21 cellular contexts compared by ENCODE assay signal in the genomic region with DNA sequence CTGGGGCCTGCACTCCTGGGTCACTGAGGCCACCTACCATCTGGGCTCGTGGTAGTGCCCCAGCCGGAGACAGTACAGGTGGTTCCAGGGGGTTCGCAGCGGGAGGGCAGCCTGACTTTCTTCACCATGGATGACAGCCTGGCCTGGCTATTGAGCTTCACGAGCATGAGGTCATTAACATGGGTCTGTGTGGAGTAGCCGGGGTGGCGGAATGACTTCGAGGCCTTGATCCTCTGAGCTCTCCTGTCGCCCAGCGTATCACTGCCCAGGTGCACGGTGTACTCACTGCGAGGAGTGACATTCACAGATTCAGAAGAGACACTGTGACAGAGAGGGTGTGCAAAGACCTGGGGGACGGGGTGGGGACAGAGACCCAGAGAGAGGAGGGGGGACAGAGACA. TPM values are rescaled to one million over a fixed set of nuclear protein-coding genes. Genes with fewer than 3 reads are reported as not detected.
A peak's percentile ranks its signal among the peaks of the same experiment; 100 is the strongest.
DNase-seq lines count a peak whose midpoint lies in the region; FAIRE-seq and TF ChIP-seq lines count a peak whose summit lies in the region.
"Had no signal": no experiment of that assay in that cellular context is flagged by ENCODE, and none has a peak within 500 bp of the region (broad histone marks: within the 10 kb centered on the region; RNA-seq: fewer than 3 reads in every experiment).

No MANE protein-coding gene starts in this region.

- H3K23ac ChIP-seq in H1 (ENCODE audit: insufficient read length) (no peak overlapping the region), mesendoderm (ENCODE audit: low read length) (no peak overlapping the region)

- H3K9ac ChIP-seq in H1 (replicated peaks in 1 of 4; ENCODE audit: extremely low read depth in 1 of 4, low read depth in 3 of 4, low read length in 3 of 4) (no peak overlapping the region; a peak in 1 of 7 replicates), mesendoderm (ENCODE audit: low read length) (no peak overlapping the region)

- TF ChIP-seq RAD21 in H1 (IDR thresholded peaks at IDR 0.05 in 1 of 2, conservative IDR thresholded peaks at IDR 0.05 in 1 of 2; ENCODE audit: low read depth in 2 of 2, low read length in 2 of 2): no peak

- TF ChIP-seq CTCF in H1 (IDR thresholded peaks at IDR 0.05; ENCODE audit: control extremely low read depth in 1 of 3, insufficient read depth in 1 of 3, low read depth in 1 of 3, low read length in 3 of 3) (no peak), sigmoid colon (IDR thresholded peaks at IDR 0.05) (no peak)

- no peak overlapping the region for H4K8ac ChIP-seq in H1 (ENCODE audit: extremely low read depth, insufficient read depth, low read length)
- H4K8ac ChIP-seq in mesendoderm (ENCODE audit: low read depth, low read length): no peak overlapping the region

- H3K27ac ChIP-seq in H1 (ENCODE audit: low read depth, low read length) (no peak overlapping the region), mesendoderm (ENCODE audit: low read depth, low read length) (no peak overlapping the region), sigmoid colon (no peak overlapping the region)
- H3K27ac ChIP-seq: 22Rv1, A549, C4-2B had no signal

- WGBS in H1 (ENCODE audit: extremely low coverage in 1 of 2, insufficient coverage in 1 of 2, insufficient read length in 1 of 2, insufficient replicate concordance in 2 of 2, low coverage in 1 of 2, low lambda C conversion rate in 2 of 2, missing lambda C conversion rate in 1 of 2), 2 experiments: 65% methylated on average over 12 of the region's 13 CpGs; no CpG with 5 or more reads in 1 of the 2 experiments
- no CpG with 5 or more reads among the region's 13 CpGs for WGBS in mesendoderm (ENCODE audit: extremely low coverage, insufficient coverage, low lambda C conversion rate)
- WGBS in sigmoid colon, 2 donors: 59 to 60% methylated on average over 13 of the region's 13 CpGs

- no peak overlapping the region for H2BK5ac ChIP-seq in H1 (ENCODE audit: low read depth, low read length)
- H2BK5ac ChIP-seq in mesendoderm (ENCODE audit: low read length): no peak overlapping the region

- H4K91ac ChIP-seq in H1 (replicated peaks; ENCODE audit: insufficient read length, low read length): no peak overlapping the region

- POLR2A ChIA-PET in H1 (lab: Charles Lee; ENCODE audit: partially characterized antibody): interaction anchor here (0.7 to 1.1 kb wide), 3 partner anchors 14 to 37 kb away, joined by 3 to 4 read pairs (median 4); no protein-coding TSS in a partner anchor

- DNase-seq in DMS53 (lab: John Stamatoyannopoulos, UW) (peak; percentile 25), DMS53 treated with DMSO at 0.1 percent for 48 hours (lab: John Stamatoyannopoulos, UW; ENCODE audit: unreplicated experiment) (no peak), H1 (ENCODE audit: low read depth in 1 of 2, low spot score in 2 of 2) (no peak), mesendoderm (peak; percentile 31), sigmoid colon (peak; percentile 45), NCI-H1417 (lab: John Stamatoyannopoulos, UW) (no peak), UCSD-AML1 (lab: John Stamatoyannopoulos, UW; ENCODE audit: unreplicated experiment) (no peak)
- DNase-seq in stimulated activated CD4-positive, alpha-beta T cell treated with anti-CD3 and anti-CD28 coated beads, Interleukin-4, amount 100 ng/mL, for 4 hours: no peak
- DNase-seq: AML-193; Caco-2; CD4-positive, alpha-beta T cell; IMR-90 had no signal

- H2BK15ac ChIP-seq in H1 (ENCODE audit: low read length) (no peak overlapping the region), mesendoderm (replicated peaks; ENCODE audit: low read depth) (no peak overlapping the region)

- H3K14ac ChIP-seq in H1 (ENCODE audit: insufficient read length): no peak overlapping the region

- H3K79me2 ChIP-seq in H1 (ENCODE audit: control insufficient read depth in 1 of 2, insufficient read depth in 2 of 2, low read length in 2 of 2) (no peaks in the 10 kb centered on the region), mesendoderm (ENCODE audit: control insufficient read depth, insufficient read depth, low read length) (no peaks in the 10 kb centered on the region)

- H2AK5ac ChIP-seq in H1 (ENCODE audit: low read depth, low read length) (no peak overlapping the region), mesendoderm (ENCODE audit: low read length) (no peak overlapping the region)

- intact Hi-C loops in sigmoid colon (cut with DNase I): no loop called here

- H2BK12ac ChIP-seq in H1 (ENCODE audit: low read depth, low read length): no peak overlapping the region

- no peak overlapping the region for H2AFZ ChIP-seq in H1 (ENCODE audit: low read length)

- H3K4me2 ChIP-seq in H1 (ENCODE audit: insufficient read depth in 1 of 2, low read depth in 2 of 2, low read length in 2 of 2) (peak overlapping the region in 1 of 2 experiments; percentile 20; a peak in 1 of 4 replicates), mesendoderm (ENCODE audit: low read length) (no peak overlapping the region)
- H3K4me2 ChIP-seq: A549 had no signal

- TF ChIP-seq EP300 in H1 (IDR thresholded peaks at IDR 0.05; ENCODE audit: borderline replicate concordance in 1 of 2, low read depth in 2 of 2, low read length in 2 of 2) (no peak), sigmoid colon (IDR thresholded peaks at IDR 0.05) (no peak)

- no peak overlapping the region for H2BK20ac ChIP-seq in H1 (ENCODE audit: low read length)

- H3K27me3 ChIP-seq in H1 (replicated peaks in 1 of 4; ENCODE audit: control insufficient read depth in 3 of 4, extremely low read depth in 1 of 4, insufficient read depth in 3 of 4, low read length in 3 of 4) (peaks cover 0 to 6% (median 1%) of the 10 kb centered on the region in 4 experiments; a peak in 2 of 7 replicates), mesendoderm (ENCODE audit: insufficient read depth, low read length, poor library complexity) (no peaks in the 10 kb centered on the region), sigmoid colon (peaks cover 5 to 55% (median 13%) of the 10 kb centered on the region in 3 donors)

- no peaks in the 10 kb centered on the region for H4K20me1 ChIP-seq in H1 (replicated peaks in 1 of 2; ENCODE audit: control insufficient read depth in 1 of 2, insufficient read depth in 2 of 2, low read length in 2 of 2)

- 0 out of 8 replicates have a peak, but pooled peaks cover 0 to 3% (median 0%) of the 10 kb centered on the region in 4 experiments for H3K36me3 ChIP-seq in H1 (ENCODE audit: control insufficient read depth in 2 of 4, insufficient read depth in 4 of 4, low read length in 3 of 4)
- H3K36me3 ChIP-seq in mesendoderm (ENCODE audit: control insufficient read depth, insufficient read depth, low read length): no peaks in the 10 kb centered on the region
- no peaks in the 10 kb centered on the region for H3K36me3 ChIP-seq in sigmoid colon

- peak overlapping the region; percentile 60; the same call in 1 of the 2 replicates for H3K18ac ChIP-seq in H1 (ENCODE audit: extremely low read depth, low read length)
- H3K18ac ChIP-seq in mesendoderm (ENCODE audit: low read length): no peak overlapping the region

- H4K5ac ChIP-seq in H1 (ENCODE audit: insufficient read length, low read depth, low read length): no peak overlapping the region
- no peak overlapping the region for H4K5ac ChIP-seq in mesendoderm (ENCODE audit: low read length)

- CTCF ChIA-PET in H1 (lab: Charles Lee; ENCODE audit: partially characterized antibody): interaction anchor here (1.2 to 1.3 kb wide), 3 partner anchors 22 to 116 kb away, joined by 3 to 4 read pairs (median 3); no protein-coding TSS in a partner anchor

- TF ChIP-seq POLR2A in H1 (IDR thresholded peaks at IDR 0.05; ENCODE audit: control extremely low read depth in 1 of 2, low read depth in 2 of 2, low read length in 2 of 2) (no peak), sigmoid colon (IDR thresholded peaks at IDR 0.05) (no peak)

- H3K23me2 ChIP-seq in H1 (ENCODE audit: low read depth, low read length): peaks cover 2% of the 10 kb centered on the region; the same call in 1 of the 2 replicates

- no peaks in the 10 kb centered on the region for H3K9me3 ChIP-seq in H1 (ENCODE audit: insufficient read depth in 2 of 2, low read depth in 1 of 2, low read length in 1 of 2)
- no peaks in the 10 kb centered on the region for H3K9me3 ChIP-seq in sigmoid colon
- H3K9me3 ChIP-seq: A549, Caco-2 had no signal

- no peaks in the 10 kb centered on the region for H3K79me1 ChIP-seq in H1 (ENCODE audit: low read depth, low read length)
- H3K79me1 ChIP-seq in mesendoderm (ENCODE audit: low read length): no peaks in the 10 kb centered on the region

- H2BK120ac ChIP-seq in H1 (replicated peaks; ENCODE audit: low read depth, low read length): no peak overlapping the region
- no peak overlapping the region for H2BK120ac ChIP-seq in mesendoderm (ENCODE audit: low read depth, low read length)

- no peak overlapping the region for H3K4me3 ChIP-seq in H1 (ENCODE audit: extremely low read depth in 1 of 4, insufficient read depth in 2 of 4, low read depth in 3 of 4, low read length in 4 of 4)
- no peak overlapping the region for H3K4me3 ChIP-seq in mesendoderm (ENCODE audit: low read length)
- H3K4me3 ChIP-seq in sigmoid colon: no peak overlapping the region
- H3K4me3 ChIP-seq: A549, K562 had no signal

- H3K4ac ChIP-seq in H1 (replicated peaks; ENCODE audit: insufficient read length, low read depth, low read length): no peak overlapping the region
- H3K4ac ChIP-seq in mesendoderm (ENCODE audit: low read depth, low read length): no peak overlapping the region

- no peak for FAIRE-seq in H1 (lab: Jason Lieb, UNC)
- FAIRE-seq: A549, G401.6, GM12891, GM19239, H54, K562 had no signal

- H3K56ac ChIP-seq in H1 (replicated peaks; ENCODE audit: insufficient read length, low read depth, low read length): no peak overlapping the region
- H3K56ac ChIP-seq in mesendoderm (ENCODE audit: low read length): no peak overlapping the region

- H3K4me1 ChIP-seq in H1 (replicated peaks in 1 of 4; ENCODE audit: control insufficient read depth in 3 of 4, insufficient read depth in 4 of 4, low read length in 3 of 4) (peaks cover 3 to 30% (median 16%) of the 10 kb centered on the region in 4 experiments; a peak in 5 of 7 replicates), mesendoderm (ENCODE audit: control insufficient read depth, low read depth, low read length) (no peaks in the 10 kb centered on the region), sigmoid colon (no peaks in the 10 kb centered on the region)

RNA-seq across cellular contexts. Expression of a gene that starts 3.5 kb away (rescaled TPM):
- total RNA-seq in H1 (2021; fragmentation: NEBNext Ultra II Directional; extraction: Animal tissue kit (Norgen Biotek cat#: 25700)): 0.55 and 0.73 TPM in 2 replicates
- polyA plus RNA-seq in H1 (2011; rRNA removed) (1.4 and 2.1 TPM in 2 replicates), sigmoid colon (not detected)
- 1.6 TPM for polyA plus RNA-seq in H1 (2011; cell fraction: cytosol; rRNA removed)
- 3.5 TPM for polyA plus RNA-seq in H1 (2011; cell fraction: nucleus; rRNA removed)
- polyA plus RNA-seq in H1 (2012, experiment 1 of 2): 1.0 to 1.7 TPM (median 1.4 TPM) in 4 replicates
- polyA plus RNA-seq in H1 (2012, experiment 2 of 2): 0.35 TPM
- 0.87 TPM for polyA plus RNA-seq in H1 (2013, experiment 1 of 2)
- polyA plus RNA-seq in H1 (2013, experiment 2 of 2): 0.90 TPM
- polyA minus RNA-seq in H1 (2011; rRNA and poly(A)+ RNA removed): 0.39 and 0.57 TPM in 2 replicates
- 1.3 TPM for polyA minus RNA-seq in H1 (2011; cell fraction: cytosol; rRNA and poly(A)+ RNA removed)
- 1.3 TPM for polyA minus RNA-seq in H1 (2011; cell fraction: nucleus; rRNA and poly(A)+ RNA removed)
- polyA plus RNA-seq in mesendoderm (2013, experiment 1 of 2): 0.18 TPM
- 0.17 TPM for polyA plus RNA-seq in mesendoderm (2013, experiment 2 of 2)
- not detected for total RNA-seq in sigmoid colon
- total RNA-seq: Caco-2; CD4-positive, alpha-beta T cell; IMR-90; K562 had no signal
- polyA plus RNA-seq: A549, BJ, IMR-90 had no signal

RNA-seq across cellular contexts. Expression of a gene that starts 10.8 kb away (rescaled TPM):
- 0.55 and 0.69 TPM in 2 replicates for total RNA-seq in H1 (2021; fragmentation: NEBNext Ultra II Directional; extraction: Animal tissue kit (Norgen Biotek cat#: 25700))
- polyA plus RNA-seq in H1 (2011; rRNA removed) (2.6 and 3.2 TPM in 2 replicates), sigmoid colon (not detected)
- 2.5 TPM for polyA plus RNA-seq in H1 (2011; cell fraction: cytosol; rRNA removed)
- polyA plus RNA-seq in H1 (2011; cell fraction: nucleus; rRNA removed): 1.7 TPM
- polyA plus RNA-seq in H1 (2012, experiment 1 of 2): 1.3 to 2.5 TPM (median 2.3 TPM) in 4 replicates
- 2.4 TPM for polyA plus RNA-seq in H1 (2012, experiment 2 of 2)
- 1.4 TPM for polyA plus RNA-seq in H1 (2013, experiment 1 of 2)
- polyA plus RNA-seq in H1 (2013, experiment 2 of 2): 1.8 TPM
- 1.3 and 2.0 TPM in 2 replicates for polyA minus RNA-seq in H1 (2011; rRNA and poly(A)+ RNA removed)
- not detected for polyA minus RNA-seq in H1 (2011; cell fraction: cytosol; rRNA and poly(A)+ RNA removed)
- 0.60 TPM for polyA minus RNA-seq in H1 (2011; cell fraction: nucleus; rRNA and poly(A)+ RNA removed)
- polyA plus RNA-seq in mesendoderm (2013, experiment 1 of 2): 0.60 TPM
- polyA plus RNA-seq in mesendoderm (2013, experiment 2 of 2): 0.69 TPM
- not detected for total RNA-seq in sigmoid colon
- total RNA-seq: CD4-positive, alpha-beta T cell; IMR-90; K562 had no signal
- polyA plus RNA-seq: BJ, IMR-90, K562 had no signal

RNA-seq across cellular contexts. Expression of a gene that starts 21.2 kb away (rescaled TPM):
- total RNA-seq in H1 (2021; fragmentation: NEBNext Ultra II Directional; extraction: Animal tissue kit (Norgen Biotek cat#: 25700)): 2.1 and 2.9 TPM in 2 replicates
- polyA plus RNA-seq in H1 (2011; rRNA removed) (3.6 and 7.1 TPM in 2 replicates), sigmoid colon (not detected)
- polyA plus RNA-seq in H1 (2011; cell fraction: cytosol; rRNA removed): 6.5 TPM
- polyA plus RNA-seq in H1 (2011; cell fraction: nucleus; rRNA removed): 8.0 TPM
- polyA plus RNA-seq in H1 (2012, experiment 1 of 2): 3.4 to 7.9 TPM (median 5.6 TPM) in 4 replicates
- 4.1 TPM for polyA plus RNA-seq in H1 (2012, experiment 2 of 2)
- polyA plus RNA-seq in H1 (2013, experiment 1 of 2): 6.8 TPM
- polyA plus RNA-seq in H1 (2013, experiment 2 of 2): 6.9 TPM
- polyA minus RNA-seq in H1 (2011; rRNA and poly(A)+ RNA removed): 3.4 and 3.5 TPM in 2 replicates
- not detected for polyA minus RNA-seq in H1 (2011; cell fraction: cytosol; rRNA and poly(A)+ RNA removed)
- 3.7 TPM for polyA minus RNA-seq in H1 (2011; cell fraction: nucleus; rRNA and poly(A)+ RNA removed)
- 3.3 TPM for polyA plus RNA-seq in mesendoderm (2013, experiment 1 of 2)
- 2.5 TPM for polyA plus RNA-seq in mesendoderm (2013, experiment 2 of 2)
- total RNA-seq in sigmoid colon: not detected
- total RNA-seq: CD4-positive, alpha-beta T cell; IMR-90 had no signal
- polyA plus RNA-seq: A549, BJ, IMR-90 had no signal

RNA-seq across cellular contexts. Expression of a gene that starts 27.4 kb away (rescaled TPM):
- 0.55 and 0.76 TPM in 2 replicates for total RNA-seq in H1 (2021; fragmentation: NEBNext Ultra II Directional; extraction: Animal tissue kit (Norgen Biotek cat#: 25700))
- polyA plus RNA-seq in H1 (2011; rRNA removed) (1.7 and 2.0 TPM in 2 replicates), sigmoid colon (not detected)
- 1.2 TPM for polyA plus RNA-seq in H1 (2011; cell fraction: cytosol; rRNA removed)
- polyA plus RNA-seq in H1 (2011; cell fraction: nucleus; rRNA removed): 1.1 TPM
- 0.34 to 0.86 TPM (median 0.69 TPM) in 4 replicates for polyA plus RNA-seq in H1 (2012, experiment 1 of 2)
- 0.63 TPM for polyA plus RNA-seq in H1 (2012, experiment 2 of 2)
- 0.73 TPM for polyA plus RNA-seq in H1 (2013, experiment 1 of 2)
- polyA plus RNA-seq in H1 (2013, experiment 2 of 2): 0.77 TPM
- 0.25 and 0.78 TPM in 2 replicates for polyA minus RNA-seq in H1 (2011; rRNA and poly(A)+ RNA removed)
- polyA minus RNA-seq in H1 (2011; cell fraction: cytosol; rRNA and poly(A)+ RNA removed): not detected
- polyA minus RNA-seq in H1 (2011; cell fraction: nucleus; rRNA and poly(A)+ RNA removed): not detected
- polyA plus RNA-seq in mesendoderm (2013, experiment 1 of 2): 0.70 TPM
- polyA plus RNA-seq in mesendoderm (2013, experiment 2 of 2): 0.59 TPM
- not detected for total RNA-seq in sigmoid colon
- total RNA-seq: Caco-2; CD4-positive, alpha-beta T cell; IMR-90; K562 had no signal
- polyA plus RNA-seq: A549, BJ, IMR-90, K562 had no signal

RNA-seq across cellular contexts. Expression of a gene that starts 39.3 kb away (rescaled TPM):
- 4.5 and 4.8 TPM in 2 replicates for total RNA-seq in H1 (2021; fragmentation: NEBNext Ultra II Directional; extraction: Animal tissue kit (Norgen Biotek cat#: 25700))
- polyA plus RNA-seq in H1 (2011; rRNA removed) (9.7 and 12.4 TPM in 2 replicates), sigmoid colon (under 1 TPM; 0.60 to 0.69 (median 0.67) TPM)
- 6.7 TPM for polyA plus RNA-seq in H1 (2011; cell fraction: cytosol; rRNA removed)
- polyA plus RNA-seq in H1 (2011; cell fraction: nucleus; rRNA removed): 10.1 TPM
- 3.2 to 8.2 TPM (median 5.5 TPM) in 4 replicates for polyA plus RNA-seq in H1 (2012, experiment 1 of 2)
- 4.7 TPM for polyA plus RNA-seq in H1 (2012, experiment 2 of 2)
- 6.3 TPM for polyA plus RNA-seq in H1 (2013, experiment 1 of 2)
- polyA plus RNA-seq in H1 (2013, experiment 2 of 2): 7.3 TPM
- polyA minus RNA-seq in H1 (2011; rRNA and poly(A)+ RNA removed): 2.9 and 6.9 TPM in 2 replicates
- polyA minus RNA-seq in H1 (2011; cell fraction: cytosol; rRNA and poly(A)+ RNA removed): 4.3 TPM
- polyA minus RNA-seq in H1 (2011; cell fraction: nucleus; rRNA and poly(A)+ RNA removed): 4.5 TPM
- 0.56 TPM for polyA plus RNA-seq in mesendoderm (2013, experiment 1 of 2)
- polyA plus RNA-seq in mesendoderm (2013, experiment 2 of 2): 0.64 TPM
- 1 to 10 TPM in 1 of 4 donors, under 1 TPM in 1, not detected in 2; 0.82 to 2.5 TPM for total RNA-seq in sigmoid colon
- total RNA-seq: Caco-2; CD4-positive, alpha-beta T cell; IMR-90 had no signal
- polyA plus RNA-seq: BJ, IMR-90, K562 had no signal

Comparison
In these comparisons a context has a peak if more than half of its experiments do, and no peak if none do; other contexts are left out.
1. DNase-seq: peak in DMS53 (single experiment), mesendoderm (single experiment) and sigmoid colon (single experiment); none in DMS53 treated with DMSO at 0.1 percent for 48 hours (single experiment), H1 (0 of 2), NCI-H1417 (0 of 3), UCSD-AML1 (single experiment) and stimulated activated CD4-positive, alpha-beta T cell treated with anti-CD3 and anti-CD28 coated beads, Interleukin-4, amount 100 ng/mL, for 4 hours (0 of 2).